ENCODE assay signal across 8 cellular contexts in genomic region chr12:26831959-26832816, GRCh38. TPM values are rescaled to one million over a fixed set of nuclear protein-coding genes. Genes with fewer than 3 reads are reported as not detected.
A peak's percentile ranks its signal among the peaks of the same experiment; 100 is the strongest.
DNase-seq lines count a peak whose midpoint lies in the region; ATAC-seq and TF ChIP-seq lines count a peak whose summit lies in the region.

No MANE protein-coding gene starts in this region.

- CTCF ChIA-PET in SK-N-SH (lab: Yijun Ruan, JAX) = interaction anchor here (0.6 to 4.4 kb wide), 22 partner anchors 9 to 477 kb away, joined by 3 to 27 read pairs (median 6); partner anchors contain the start of gene TM7SF3

- WGBS in SK-N-SH (ENCODE audit: low lambda C conversion rate) = 2% methylated on average over 37 of the region's 54 CpGs
- WGBS in upper lobe of left lung, 2 donors = 0 to 1% methylated on average over 15 to 40 of the region's 54 CpGs

- TF ChIP-seq CTCF in SK-N-SH (IDR thresholded peaks at IDR 0.05) (no peak), cardiac muscle cell (IDR thresholded peaks at IDR 0.05; ENCODE audit: low read depth, low read length) (no peak), upper lobe of left lung (IDR thresholded peaks at IDR 0.05) (no peak)

- peaks cover 44% of the 10 kb centered on the region for H3K79me2 ChIP-seq in SK-N-SH (ENCODE audit: insufficient read depth)

- H3K36me3 Mint-ChIP-seq in IgD-negative memory B cell = no peaks in the 10 kb centered on the region
- H3K36me3 Mint-ChIP-seq in activated naive CD8-positive, alpha-beta T cell treated with anti-CD3 and anti-CD28 coated beads for 36 hours = peaks cover 10% of the 10 kb centered on the region

- ATAC-seq in GM21529 (IDR thresholded peaks at IDR 0.05; ENCODE audit: unreplicated experiment) = peak; percentile 45
- ATAC-seq in upper lobe of left lung (ENCODE audit: low FRiP score in 2 of 2) = peak; percentile 67 to 87

- no peaks in the 10 kb centered on the region for H3K9me3 ChIP-seq in SK-N-SH
- H3K9me3 ChIP-seq in cardiac muscle cell (ENCODE audit: low read depth) = no peaks in the 10 kb centered on the region
- H3K9me3 ChIP-seq in upper lobe of left lung = no peaks in the 10 kb centered on the region

- H3K36me3 ChIP-seq in SK-N-SH (replicated peaks in 1 of 2; ENCODE audit: control insufficient read depth in 1 of 2, insufficient read depth in 2 of 2, low read length in 1 of 2) = no peaks in the 10 kb centered on the region
- no peaks in the 10 kb centered on the region for H3K36me3 ChIP-seq in cardiac muscle cell
- no peaks in the 10 kb centered on the region for H3K36me3 ChIP-seq in upper lobe of left lung

- H3K27ac Mint-ChIP-seq in IgD-negative memory B cell = peak overlapping the region; percentile 95 to 99 (median 99)
- H3K27ac Mint-ChIP-seq in activated naive CD8-positive, alpha-beta T cell treated with anti-CD3 and anti-CD28 coated beads for 36 hours = peak overlapping the region; percentile 95

- H3K4me2 ChIP-seq in SK-N-SH = peak overlapping the region; percentile 87

- DNase-seq in ELF-1 (ENCODE audit: low read depth, low spot score) = peak; percentile 74
- DNase-seq in SK-N-SH = peak; percentile 78
- peak; percentile 71 for DNase-seq in activated naive CD8-positive, alpha-beta T cell treated with anti-CD3 and anti-CD28 coated beads for 36 hours
- DNase-seq in cardiac muscle cell (ENCODE audit: low read depth in 1 of 2, low spot score in 1 of 2) = peak; percentile 71 to 79
- peak in 9 of 10 donors; percentile 33 to 93 (median 51) for DNase-seq in posterior cingulate gyrus
- peak; percentile 75 to 93 for DNase-seq in upper lobe of left lung

- peak; percentile 44 for TF ChIP-seq RAD21 in SK-N-SH (IDR thresholded peaks at IDR 0.05; ENCODE audit: low read length)

- no peaks in the 10 kb centered on the region for H3K27me3 ChIP-seq in SK-N-SH (ENCODE audit: insufficient read depth)
- no peaks in the 10 kb centered on the region for H3K27me3 ChIP-seq in cardiac muscle cell
- H3K27me3 ChIP-seq in upper lobe of left lung = no peaks in the 10 kb centered on the region

- H2AFZ ChIP-seq in SK-N-SH (ENCODE audit: low read depth) = peak overlapping the region; percentile 96

- peak in 2 of 4 donors; percentile 67 to 74 for TF ChIP-seq POLR2A in upper lobe of left lung (IDR thresholded peaks at IDR 0.05)

- H3K27ac ChIP-seq in SK-N-SH (ENCODE audit: low read depth in 2 of 2, low read length in 1 of 2) (peak overlapping the region; percentile 92 to 97), cardiac muscle cell (peak overlapping the region; percentile 55), upper lobe of left lung (peak overlapping the region; percentile 97 to 98 (median 98))

- H3K4me1 ChIP-seq in SK-N-SH (ENCODE audit: control insufficient read depth in 1 of 2, insufficient read depth in 2 of 2, low read depth in 1 of 2, low read length in 1 of 2) (peaks cover 13 to 22% of the 10 kb centered on the region in 2 experiments; a peak in 3 of 4 replicates), cardiac muscle cell (ENCODE audit: low read depth) (peaks cover 5% of the 10 kb centered on the region), upper lobe of left lung (peaks cover 4 to 18% (median 11%) of the 10 kb centered on the region in 4 donors)

- peak overlapping the region; percentile 97 to 99 (median 98) for H3K4me3 Mint-ChIP-seq in IgD-negative memory B cell
- peak overlapping the region; percentile 94 for H3K4me3 Mint-ChIP-seq in activated naive CD8-positive, alpha-beta T cell treated with anti-CD3 and anti-CD28 coated beads for 36 hours

- peak overlapping the region; percentile 76 to 92 for H3K4me3 ChIP-seq in SK-N-SH (ENCODE audit: low read depth in 2 of 2, low read length in 1 of 2)
- peak overlapping the region; percentile 73 for H3K4me3 ChIP-seq in cardiac muscle cell
- H3K4me3 ChIP-seq in upper lobe of left lung = peak overlapping the region; percentile 85 to 97 (median 88)

- H3K27me3 Mint-ChIP-seq in IgD-negative memory B cell = no peaks in the 10 kb centered on the region
- no peaks in the 10 kb centered on the region for H3K27me3 Mint-ChIP-seq in activated naive CD8-positive, alpha-beta T cell treated with anti-CD3 and anti-CD28 coated beads for 36 hours

- POLR2A ChIA-PET in SK-N-SH (lab: Yijun Ruan, JAX) = interaction anchor here (1.2 to 2.1 kb wide), 2 partner anchors 14 to 112 kb away, joined by 3 to 10 read pairs; no protein-coding TSS in a partner anchor

- peaks cover 19% of the 10 kb centered on the region for H3F3A ChIP-seq in SK-N-SH (replicated peaks; ENCODE audit: insufficient read depth)

- peaks cover 36 to 50% (median 44%) of the 10 kb centered on the region in 3 donors for H3K4me1 Mint-ChIP-seq in IgD-negative memory B cell
- H3K4me1 Mint-ChIP-seq in activated naive CD8-positive, alpha-beta T cell treated with anti-CD3 and anti-CD28 coated beads for 36 hours = peaks cover 40% of the 10 kb centered on the region

- TF ChIP-seq EP300 in SK-N-SH (IDR thresholded peaks at IDR 0.05; ENCODE audit: borderline replicate concordance in 1 of 2, low read depth in 1 of 2, low read length in 1 of 2) = no peak
- TF ChIP-seq EP300 in upper lobe of left lung (IDR thresholded peaks at IDR 0.05) = no peak

- no peaks in the 10 kb centered on the region for H3K9me2 ChIP-seq in SK-N-SH

- intact Hi-C loops in posterior cingulate gyrus (cut with DNase I) = no loop called here

- no peaks in the 10 kb centered on the region for H3K9me3 Mint-ChIP-seq in IgD-negative memory B cell
- H3K9me3 Mint-ChIP-seq in activated naive CD8-positive, alpha-beta T cell treated with anti-CD3 and anti-CD28 coated beads for 36 hours = no peaks in the 10 kb centered on the region

- H3K9ac ChIP-seq in SK-N-SH = peak overlapping the region; percentile 91

- H4K20me1 ChIP-seq in SK-N-SH (ENCODE audit: insufficient read depth) = no peaks in the 10 kb centered on the region

TF ChIP-seq in SK-N-SH, 30 proteins besides CTCF, POLR2A, EP300 and RAD21:
- no peak for TF ChIP-seq POLR2AphosphoS5 (IDR thresholded peaks at IDR 0.05; ENCODE audit: low read depth, low read length)
- no peak for TF ChIP-seq EZH2phosphoT487 (IDR thresholded peaks at IDR 0.05; ENCODE audit: borderline replicate concordance, low read depth)
- TF ChIP-seq RFX5 (IDR thresholded peaks at IDR 0.05; ENCODE audit: low read length) = no peak
- no peak for TF ChIP-seq ZBTB33 (IDR thresholded peaks at IDR 0.05; ENCODE audit: borderline replicate concordance, low read depth)
- no peak for TF ChIP-seq ELF1 (IDR thresholded peaks at IDR 0.05)
- TF ChIP-seq USF1 (IDR thresholded peaks at IDR 0.05; ENCODE audit: borderline replicate concordance, low read depth) = no peak
- TF ChIP-seq JUND (IDR thresholded peaks at IDR 0.05) = no peak
- peak; percentile 42; the same call in 1 of the 2 replicates for TF ChIP-seq NFIC (IDR thresholded peaks at IDR 0.05; ENCODE audit: borderline replicate concordance)
- TF ChIP-seq CHD2 (IDR thresholded peaks at IDR 0.05; ENCODE audit: low read length, partially characterized antibody) = no peak
- TF ChIP-seq GATA2 (CRISPR knock-in tag; IDR thresholded peaks at IDR 0.05) = no peak
- no peak for TF ChIP-seq MEF2A (IDR thresholded peaks at IDR 0.05; ENCODE audit: borderline replicate concordance, low read depth)
- no peak for TF ChIP-seq PBX3 (IDR thresholded peaks at IDR 0.05)
- no peak for TF ChIP-seq RCOR1 (IDR thresholded peaks at IDR 0.05; ENCODE audit: low read length)
- TF ChIP-seq MAX (IDR thresholded peaks at IDR 0.05; ENCODE audit: low read depth) = peak; percentile 11; the same call in 1 of the 2 replicates
- no peak for TF ChIP-seq YY1 (IDR thresholded peaks at IDR 0.05; ENCODE audit: low read depth)

RNA-seq across cellular contexts. Expression of gene ITPR2, which starts 0.8 kb away (rescaled TPM):
- polyA plus RNA-seq in IgD-negative memory B cell (27.5 TPM), SK-N-SH (2012; rRNA removed) (2.3 and 3.0 TPM in 2 replicates), cardiac muscle cell (1.3 and 5.1 TPM in 2 replicates)
- 2.8 and 3.8 TPM in 2 replicates for polyA plus RNA-seq in SK-N-SH (2012; cell fraction: cytosol; rRNA removed)
- polyA plus RNA-seq in SK-N-SH (2012; cell fraction: nucleus; rRNA removed) = 1.4 and 2.9 TPM in 2 replicates
- 10 to 100 TPM; 27.3 TPM for total RNA-seq in activated naive CD8-positive, alpha-beta T cell treated with anti-CD3 and anti-CD28 coated beads for 36 hours
- total RNA-seq in cardiac muscle cell (1.6 and 4.8 TPM in 2 replicates), upper lobe of left lung (100 to 1,000 TPM in 1 of 6 donors, 10 to 100 TPM in 5; 35.5 to 115 (median 45.0) TPM)

Comparison
In these comparisons a context has a peak if more than half of its experiments do, and no peak if none do; other contexts are left out.
1. Peak in every context shown above with its lines: DNase-seq, ATAC-seq, H3K4me3 ChIP-seq and H3K27ac ChIP-seq.